1 cellular context compared by ENCODE assay signal in genomic region chr19:5799247-5800241, GRCh38.
TF ChIP-seq lines count a peak whose summit lies in the region.

No MANE protein-coding gene starts in this region.

TF ChIP-seq in IMR-90, 13 proteins besides CTCF, POLR2A, EP300 and RAD21:
- no peak for TF ChIP-seq CEBPB (IDR thresholded peaks at IDR 0.05; ENCODE audit: low read depth, low read length)
- TF ChIP-seq MAFK (IDR thresholded peaks at IDR 0.05; ENCODE audit: low read depth, low read length): no peak
- TF ChIP-seq MXI1 (IDR thresholded peaks at IDR 0.05; ENCODE audit: borderline replicate concordance, low read depth, low read length): no peak
- no peak for TF ChIP-seq SMC3 (IDR thresholded peaks at IDR 0.05; ENCODE audit: low read depth, low read length)
- TF ChIP-seq MAZ (IDR thresholded peaks at IDR 0.05; ENCODE audit: borderline replicate concordance, low read depth, low read length): no peak
- TF ChIP-seq, protein P1, sequence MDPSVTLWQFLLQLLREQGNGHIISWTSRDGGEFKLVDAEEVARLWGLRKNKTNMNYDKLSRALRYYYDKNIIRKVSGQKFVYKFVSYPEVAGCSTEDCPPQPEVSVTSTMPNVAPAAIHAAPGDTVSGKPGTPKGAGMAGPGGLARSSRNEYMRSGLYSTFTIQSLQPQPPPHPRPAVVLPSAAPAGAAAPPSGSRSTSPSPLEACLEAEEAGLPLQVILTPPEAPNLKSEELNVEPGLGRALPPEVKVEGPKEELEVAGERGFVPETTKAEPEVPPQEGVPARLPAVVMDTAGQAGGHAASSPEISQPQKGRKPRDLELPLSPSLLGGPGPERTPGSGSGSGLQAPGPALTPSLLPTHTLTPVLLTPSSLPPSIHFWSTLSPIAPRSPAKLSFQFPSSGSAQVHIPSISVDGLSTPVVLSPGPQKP (IDR thresholded peaks at IDR 0.05; ENCODE audit: borderline replicate concordance, low read depth, low read length): no peak
- TF ChIP-seq RCOR1 (IDR thresholded peaks at IDR 0.05; ENCODE audit: insufficient replicate concordance, low read length): no peak
- no peak for TF ChIP-seq BHLHE40 (IDR thresholded peaks at IDR 0.05; ENCODE audit: low read depth, low read length)
- TF ChIP-seq NFE2L2 (IDR thresholded peaks at IDR 0.05; ENCODE audit: low read depth, low read length): no peak
- no peak for TF ChIP-seq RFX5 (IDR thresholded peaks at IDR 0.05; ENCODE audit: low read depth, low read length)
- TF ChIP-seq, protein P2, sequence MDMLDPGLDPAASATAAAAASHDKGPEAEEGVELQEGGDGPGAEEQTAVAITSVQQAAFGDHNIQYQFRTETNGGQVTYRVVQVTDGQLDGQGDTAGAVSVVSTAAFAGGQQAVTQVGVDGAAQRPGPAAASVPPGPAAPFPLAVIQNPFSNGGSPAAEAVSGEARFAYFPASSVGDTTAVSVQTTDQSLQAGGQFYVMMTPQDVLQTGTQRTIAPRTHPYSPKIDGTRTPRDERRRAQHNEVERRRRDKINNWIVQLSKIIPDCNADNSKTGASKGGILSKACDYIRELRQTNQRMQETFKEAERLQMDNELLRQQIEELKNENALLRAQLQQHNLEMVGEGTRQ (IDR thresholded peaks at IDR 0.05; ENCODE audit: low read depth, low read length): no peak
- no peak for TF ChIP-seq FOS (IDR thresholded peaks at IDR 0.05; ENCODE audit: low read depth, low read length)
- no peak for TF ChIP-seq CHD1 (IDR thresholded peaks at IDR 0.05; ENCODE audit: low read depth, low read length)
